ENCODE assay signal across 30 cellular contexts in genomic region chr1:29924017-29924431, GRCh38.
DNase-seq lines count a peak whose midpoint lies in the region; ATAC-seq, FAIRE-seq and TF ChIP-seq lines count a peak whose summit lies in the region.
"Had no signal": no experiment of that assay in that cellular context is flagged by ENCODE, and none has a peak within 500 bp of the region (broad histone marks: within the 10 kb centered on the region; RNA-seq: fewer than 3 reads in every experiment).

No MANE protein-coding gene starts in this region.

- H2BK120ac ChIP-seq in neuronal stem cell (ENCODE audit: low read depth, low read length): no peak overlapping the region

- H3K9ac ChIP-seq in K562 (ENCODE audit: insufficient read depth in 1 of 2, low read depth in 2 of 2, low read length in 2 of 2) (no peak overlapping the region), neuronal stem cell (ENCODE audit: low read depth, low read length, poor library complexity) (no peak overlapping the region)
- H3K9ac ChIP-seq: KMS-11 had no signal

- in situ Hi-C loops in K562 (cut with MboI): no loop called here

- CTCF ChIA-PET in K562 (lab: Yijun Ruan, JAX; ENCODE audit: low intra/inter-chr PET ratio): no interaction called here
- CTCF ChIA-PET in naive thymus-derived CD4-positive, alpha-beta T cell (lab: Charles Lee): no interaction called here

- H3K4me1 Mint-ChIP-seq in naive thymus-derived CD4-positive, alpha-beta T cell: no peaks in the 10 kb centered on the region
- H3K4me1 Mint-ChIP-seq: activated naive CD8-positive, alpha-beta T cell treated with anti-CD3 and anti-CD28 coated beads, Interleukin-2, amount 50 U/mL, for 24 hours; naive B cell had no signal

- WGBS in K562 (ENCODE audit: insufficient coverage, low coverage, missing lambda C conversion rate): 0% methylated on average over 2 of the region's 2 CpGs
- WGBS in neuronal stem cell (ENCODE audit: extremely low coverage in 2 of 2, insufficient read length in 2 of 2, insufficient replicate concordance in 1 of 2), 2 donors: no CpG with 5 or more reads among the region's 2 CpGs

- H3K9me3 ChIP-seq in K562 (replicated peaks; ENCODE audit: control insufficient read depth, insufficient read depth, low read depth, low read length) (no peaks in the 10 kb centered on the region), neuronal stem cell (replicated peaks in 1 of 2; ENCODE audit: control insufficient read depth in 2 of 2, insufficient read depth in 1 of 2, low read depth in 1 of 2, low read length in 2 of 2) (no peaks in the 10 kb centered on the region)
- no peaks in the 10 kb centered on the region for H3K9me3 ChIP-seq in effector memory CD4-positive, alpha-beta T cell (ENCODE audit: control insufficient read depth, low read length)
- no peaks in the 10 kb centered on the region for H3K9me3 ChIP-seq in naive thymus-derived CD4-positive, alpha-beta T cell (ENCODE audit: control insufficient read depth in 2 of 3, low read length in 3 of 3)
- H3K9me3 ChIP-seq: gastrocnemius medialis, thoracic aorta had no signal

- no peak overlapping the region for H3K14ac ChIP-seq in neuronal stem cell (ENCODE audit: low read length)

- TF ChIP-seq RAD21 in K562 (CRISPR knock-in tag; conservative IDR thresholded peaks at IDR 0.05 in 1 of 2, IDR thresholded peaks at IDR 0.05 in 1 of 2): no peak

- no peak overlapping the region for H2BK15ac ChIP-seq in neuronal stem cell (ENCODE audit: low read length)

- TF ChIP-seq EP300 in K562 (IDR thresholded peaks at IDR 0.05; ENCODE audit: low read length): no peak

- no peak for ATAC-seq in K562
- no peak for ATAC-seq in naive thymus-derived CD4-positive, alpha-beta T cell
- ATAC-seq: activated naive CD8-positive, alpha-beta T cell treated with anti-CD3 and anti-CD28 coated beads, Interleukin-2, amount 50 U/mL, for 24 hours; CD8-positive, alpha-beta T cell; gastrocnemius medialis; left ventricle myocardium superior; stimulated activated naive CD8-positive, alpha-beta T cell treated with anti-CD3 and anti-CD28 coated beads, Interleukin-15, Interleukin-2, amounts not matched to agents 100 U/mL and 50 U/mL, for 24 hours had no signal

- peaks cover 0 to 4% (median 0%) of the 10 kb centered on the region in 11 donors for H3K9me3 Mint-ChIP-seq in naive thymus-derived CD4-positive, alpha-beta T cell
- H3K9me3 Mint-ChIP-seq: activated naive CD8-positive, alpha-beta T cell treated with anti-CD3 and anti-CD28 coated beads, Interleukin-2, amount 50 U/mL, for 24 hours; activated T-cell treated with anti-CD3 and anti-CD28 coated beads, Interleukin-2, amount 50 U/mL, for 24 hours; CD8-positive, alpha-beta T cell; T-helper 2 cell treated with Interferon-gamma antibody and Interleukin-4, amounts not matched to agents 5 μg/mL and 100 μg/mL, for 36 hours had no signal

- no peak overlapping the region for H3K4ac ChIP-seq in neuronal stem cell (ENCODE audit: low read length)

- no peak overlapping the region for H3K27ac Mint-ChIP-seq in naive thymus-derived CD4-positive, alpha-beta T cell
- H3K27ac Mint-ChIP-seq: activated naive CD8-positive, alpha-beta T cell treated with anti-CD3 and anti-CD28 coated beads, Interleukin-2, amount 50 U/mL, for 24 hours; activated T-cell treated with anti-CD3 and anti-CD28 coated beads, Interleukin-2, amount 50 U/mL, for 24 hours; CD8-positive, alpha-beta T cell; T-helper 2 cell treated with Interferon-gamma antibody and Interleukin-4, amounts not matched to agents 5 μg/mL and 100 μg/mL, for 36 hours had no signal

- no peak overlapping the region for H3K4me3 Mint-ChIP-seq in naive thymus-derived CD4-positive, alpha-beta T cell
- H3K4me3 Mint-ChIP-seq: activated naive CD8-positive, alpha-beta T cell treated with anti-CD3 and anti-CD28 coated beads, Interleukin-2, amount 50 U/mL, for 24 hours; activated T-cell treated with anti-CD3 and anti-CD28 coated beads, Interleukin-2, amount 50 U/mL, for 24 hours; CD8-positive, alpha-beta T cell; naive B cell; T-helper 2 cell treated with Interferon-gamma antibody and Interleukin-4, amounts not matched to agents 5 μg/mL and 100 μg/mL, for 36 hours had no signal

- H3K36me3 ChIP-seq in K562 (ENCODE audit: control insufficient read depth, insufficient read depth, low read length) (no peaks in the 10 kb centered on the region), neuronal stem cell (replicated peaks in 1 of 2; ENCODE audit: control insufficient read depth in 2 of 2, insufficient read depth in 2 of 2, low read length in 2 of 2) (no peaks in the 10 kb centered on the region)
- H3K36me3 ChIP-seq in effector memory CD4-positive, alpha-beta T cell (ENCODE audit: control insufficient read depth, insufficient read depth, low read length): no peaks in the 10 kb centered on the region
- H3K36me3 ChIP-seq in naive thymus-derived CD4-positive, alpha-beta T cell (ENCODE audit: control insufficient read depth in 2 of 3, insufficient read depth in 3 of 3, low read length in 3 of 3): no peaks in the 10 kb centered on the region
- H3K36me3 ChIP-seq: gastrocnemius medialis, thoracic aorta had no signal

- peaks cover 0 to 3% (median 0%) of the 10 kb centered on the region in 5 donors for H3K36me3 Mint-ChIP-seq in naive thymus-derived CD4-positive, alpha-beta T cell
- H3K36me3 Mint-ChIP-seq: CD8-positive, alpha-beta T cell; naive B cell had no signal

- no peaks in the 10 kb centered on the region for H3K9me1 ChIP-seq in K562 (ENCODE audit: control insufficient read depth, insufficient read depth, low read length)

- H3K4me3 ChIP-seq in K562 (no peak overlapping the region), neuronal stem cell (ENCODE audit: low read length in 2 of 2) (no peak overlapping the region)
- no peak overlapping the region for H3K4me3 ChIP-seq in effector memory CD4-positive, alpha-beta T cell (ENCODE audit: insufficient read depth, low read depth, low read length, poor library complexity, severe bottlenecking)
- no peak overlapping the region for H3K4me3 ChIP-seq in naive thymus-derived CD4-positive, alpha-beta T cell (ENCODE audit: low read length)
- H3K4me3 ChIP-seq: gastrocnemius medialis, thoracic aorta had no signal

- H4K20me1 ChIP-seq in K562 (replicated peaks; ENCODE audit: control insufficient read depth, insufficient read depth, low read length): 0 out of 2 replicates have a peak, but pooled peaks cover 4% of the 10 kb centered on the region

- no peaks in the 10 kb centered on the region for H3K79me1 ChIP-seq in neuronal stem cell (ENCODE audit: low read depth, low read length)

- no peaks in the 10 kb centered on the region for H3K79me2 ChIP-seq in K562 (ENCODE audit: control insufficient read depth, insufficient read depth, low read length)

- no peak for TF ChIP-seq POLR2A in K562 (conservative IDR thresholded peaks at IDR 0.05)

- H2AFZ ChIP-seq in K562 (ENCODE audit: low read depth, low read length) (no peak overlapping the region), neuronal stem cell (ENCODE audit: low read length) (no peak overlapping the region)

- H3K27ac ChIP-seq in K562 (ENCODE audit: extremely low read depth, low read depth, low read length): no peak overlapping the region
- H3K27ac ChIP-seq in neuronal stem cell (replicated peaks; ENCODE audit: low read length): no peak overlapping the region
- H3K27ac ChIP-seq in effector memory CD4-positive, alpha-beta T cell (ENCODE audit: insufficient read depth, low read length, poor library complexity, severe bottlenecking): no peak overlapping the region
- no peak overlapping the region for H3K27ac ChIP-seq in naive thymus-derived CD4-positive, alpha-beta T cell (ENCODE audit: low read depth, low read length)
- H3K27ac ChIP-seq: 22Rv1, gastrocnemius medialis, KMS-11, thoracic aorta, VCaP had no signal

- DNase-seq in DMS 273 (lab: John Stamatoyannopoulos, UW; ENCODE audit: unreplicated experiment) (peak; percentile 25), DMS 273 treated with DMSO at 0.1 percent for 48 hours (lab: John Stamatoyannopoulos, UW) (no peak), NCI-H2081 (lab: John Stamatoyannopoulos, UW) (peak; percentile 62 to 91), K562 (ENCODE audit: extremely low read depth in 1 of 4, low spot score in 3 of 4) (no peak), neuronal stem cell (ENCODE audit: low spot score) (no peak), AML-193 (lab: John Stamatoyannopoulos, UW) (no peak)
- DNase-seq in effector memory CD4-positive, alpha-beta T cell: no peak
- no peak for DNase-seq in naive thymus-derived CD4-positive, alpha-beta T cell
- DNase-seq: activated CD4-positive, alpha-beta T cell treated with anti-CD3 and anti-CD28 coated beads for 48 hours; activated gamma-delta T cell; activated naive CD8-positive, alpha-beta T cell treated with anti-CD3 and anti-CD28 coated beads, Interleukin-2, amount 50 U/mL, for 24 hours; activated T-cell treated with anti-CD3 and anti-CD28 coated beads, Interleukin-2, amount 50 U/mL, for 24 hours; caudate nucleus; CD8-positive, alpha-beta T cell; DND-41; gastrocnemius medialis; left ventricle myocardium superior; naive B cell; NCI-H1694; NCI-H2227 treated with DMSO at 0.1 percent for 48 hours; NCI-H526 treated with DMSO at 0.1 percent for 48 hours; stimulated activated naive CD8-positive, alpha-beta T cell treated with anti-CD3 and anti-CD28 coated beads, Interleukin-15, Interleukin-2, amounts not matched to agents 100 U/mL and 50 U/mL, for 24 hours had no signal

- peaks cover 0 to 22% (median 15%) of the 10 kb centered on the region in 5 donors for H3K27me3 Mint-ChIP-seq in naive thymus-derived CD4-positive, alpha-beta T cell

- intact Hi-C loops in K562 (cut with micrococcal nuclease): no loop called here
- intact Hi-C loops in naive thymus-derived CD4-positive, alpha-beta T cell (cut with micrococcal nuclease): no loop called here

- no peak overlapping the region for H3K23ac ChIP-seq in neuronal stem cell (ENCODE audit: low read depth, low read length, poor library complexity)

- H2AK5ac ChIP-seq in neuronal stem cell (ENCODE audit: low read depth, low read length): no peak overlapping the region

- H3K4me1 ChIP-seq in K562 (replicated peaks in 1 of 2; ENCODE audit: control insufficient read depth in 2 of 2, insufficient read depth in 2 of 2, low read length in 2 of 2) (no peaks in the 10 kb centered on the region), neuronal stem cell (ENCODE audit: control insufficient read depth in 2 of 2, insufficient read depth in 1 of 2, low read depth in 1 of 2, low read length in 2 of 2) (peaks cover 0 to 23% of the 10 kb centered on the region in 2 donors)
- H3K4me1 ChIP-seq in effector memory CD4-positive, alpha-beta T cell (ENCODE audit: control insufficient read depth, insufficient read depth, low read length, poor library complexity, severe bottlenecking): no peaks in the 10 kb centered on the region
- H3K4me1 ChIP-seq in naive thymus-derived CD4-positive, alpha-beta T cell (ENCODE audit: control insufficient read depth in 2 of 2, insufficient read depth in 2 of 2, low read length in 2 of 2): no peaks in the 10 kb centered on the region
- H3K4me1 ChIP-seq: gastrocnemius medialis had no signal

- no TSS peak for BruUV-seq in K562 (replicated peaks; lab: Mats Ljungman, UMichigan)

- no peak overlapping the region for H4K91ac ChIP-seq in neuronal stem cell (ENCODE audit: low read depth, low read length, poor library complexity)

- peak overlapping the region; percentile 10 for H2BK5ac ChIP-seq in neuronal stem cell (ENCODE audit: low read length)

- no peak overlapping the region for H4K8ac ChIP-seq in neuronal stem cell (ENCODE audit: low read depth, low read length)

- H3K18ac ChIP-seq in neuronal stem cell (ENCODE audit: low read length): peak overlapping the region; percentile 50

- no peak overlapping the region for H3K4me2 ChIP-seq in K562 (ENCODE audit: insufficient read depth, low read length)
- no peak overlapping the region for H3K4me2 ChIP-seq in neuronal stem cell (ENCODE audit: insufficient read depth, low read length, poor library complexity, severe bottlenecking)
- H3K4me2 ChIP-seq: KMS-11 had no signal

- H2BK12ac ChIP-seq in neuronal stem cell (ENCODE audit: low read length): no peak overlapping the region

- TF ChIP-seq CTCF in K562 (IDR thresholded peaks at IDR 0.05 in 2 of 3, conservative IDR thresholded peaks at IDR 0.05 in 1 of 3; ENCODE audit: insufficient read depth in 2 of 3, low read depth in 1 of 3, low read length in 3 of 3): no peak

- no peak for FAIRE-seq in K562 (lab: Jason Lieb, UNC)
- FAIRE-seq: HTR-8/SVneo, keratinocyte, urothelium cell line had no signal

- POLR2A ChIA-PET in K562 (lab: Yijun Ruan, JAX): interaction anchor here (0.6 kb wide), 1 partner anchor 28 kb away, joined by 4 read pairs; no protein-coding TSS in a partner anchor
- POLR2A ChIA-PET in naive thymus-derived CD4-positive, alpha-beta T cell (lab: Charles Lee): no interaction called here

- H3K27me3 ChIP-seq in K562 (ENCODE audit: control insufficient read depth in 2 of 2, insufficient read depth in 2 of 2, low read length in 2 of 2): no peaks in the 10 kb centered on the region; a peak in 1 of 5 replicates
- no peaks in the 10 kb centered on the region for H3K27me3 ChIP-seq in neuronal stem cell (ENCODE audit: control insufficient read depth in 3 of 3, insufficient read depth in 3 of 3, low read depth in 1 of 3, low read length in 3 of 3)
- H3K27me3 ChIP-seq in effector memory CD4-positive, alpha-beta T cell (replicated peaks; ENCODE audit: control insufficient read depth, insufficient read depth, low read length, poor library complexity, severe bottlenecking): no peaks in the 10 kb centered on the region
- H3K27me3 ChIP-seq in naive thymus-derived CD4-positive, alpha-beta T cell (ENCODE audit: control insufficient read depth in 2 of 2, insufficient read depth in 2 of 2, low read length in 2 of 2): no peaks in the 10 kb centered on the region
- H3K27me3 ChIP-seq: gastrocnemius medialis had no signal

Comparison
In these comparisons a context has a peak if more than half of its experiments do, and no peak if none do; other contexts are left out.
1. DNase-seq: peak in DMS 273 (single experiment) and NCI-H2081 (2 of 2); none in DMS 273 treated with DMSO at 0.1 percent for 48 hours (single experiment), K562 (0 of 4), neuronal stem cell (single experiment), effector memory CD4-positive, alpha-beta T cell (0 of 3), AML-193 (0 of 2) and naive thymus-derived CD4-positive, alpha-beta T cell (0 of 9).